ENCODE assay signal across 10 cellular contexts in genomic region chr2:29100564-29100963, GRCh38. TPM values are rescaled to one million over a fixed set of nuclear protein-coding genes. Genes with fewer than 3 reads are reported as not detected.
"Had no signal": no experiment of that assay in that cellular context is flagged by ENCODE, and none has a peak within 500 bp of the region (broad histone marks: within the 10 kb centered on the region; RNA-seq: fewer than 3 reads in every experiment).

No MANE protein-coding gene starts in this region.

- FAIRE-seq: HTR-8/SVneo had no signal

- H3K4me3 ChIP-seq: GM23248, HAP-1 had no signal

- H3K27ac Mint-ChIP-seq: HFFc6, IgD-negative memory B cell had no signal

- H3K9me3 Mint-ChIP-seq: HFFc6, IgD-negative memory B cell had no signal

- H2AFZ ChIP-seq: GM23248 had no signal

- H3K4me1 Mint-ChIP-seq: IgD-negative memory B cell had no signal

- H3K9me3 ChIP-seq: HAP-1 had no signal

- ATAC-seq: HCT116 had no signal

- H3K36me3 Mint-ChIP-seq: IgD-negative memory B cell had no signal

- H3K27ac ChIP-seq: GM23248 had no signal

- DNase-seq: GM23248, H7, HFFc6, KBM-7 had no signal

- H3K4me3 Mint-ChIP-seq: HFFc6 had no signal

- H3K9ac ChIP-seq: GM23248 had no signal

- H3K36me3 ChIP-seq: HAP-1 had no signal

RNA-seq across cellular contexts. Expression of gene PCARE, which starts 26.2 kb away (rescaled TPM):
- total RNA-seq: GM23248, H4, H7, HFFc6, HT-29 had no signal
- polyA plus RNA-seq: GM23248, IgD-negative memory B cell had no signal
